ENCODE assay signal across 15 cellular contexts in the genomic region with DNA sequence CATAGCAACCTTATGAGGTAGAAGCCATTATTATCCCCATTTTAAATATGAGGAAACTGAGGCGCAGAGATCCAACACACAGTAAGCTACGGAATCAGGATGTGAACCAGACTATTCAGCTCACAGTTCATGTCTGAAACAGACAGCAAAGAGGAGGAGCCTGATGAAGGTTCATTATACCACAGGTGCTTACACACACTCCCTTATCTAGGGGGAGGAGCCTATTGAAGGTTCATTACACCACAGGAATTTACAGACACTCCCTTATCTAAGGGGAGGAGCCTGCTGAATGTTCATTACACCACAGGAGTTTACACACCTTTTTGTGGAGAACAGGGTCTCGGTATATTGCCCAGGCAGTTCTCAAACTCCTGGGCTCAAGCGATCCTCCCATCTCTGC. TPM values are rescaled to one million over a fixed set of nuclear protein-coding genes. Genes with fewer than 3 reads are reported as not detected.
DNase-seq lines count a peak whose midpoint lies in the region; FAIRE-seq and TF ChIP-seq lines count a peak whose summit lies in the region.
"Had no signal": no experiment of that assay in that cellular context is flagged by ENCODE, and none has a peak within 500 bp of the region (broad histone marks: within the 10 kb centered on the region; RNA-seq: fewer than 3 reads in every experiment).

No MANE protein-coding gene starts in this region.

- TF ChIP-seq CTCF in MCF 10A (IDR thresholded peaks at IDR 0.05; ENCODE audit: unreplicated experiment), result no peak
- no peak for TF ChIP-seq CTCF in breast epithelium (IDR thresholded peaks at IDR 0.05)
- no peak for TF ChIP-seq CTCF in fibroblast of mammary gland (conservative IDR thresholded peaks at IDR 0.05; ENCODE audit: control insufficient read depth, insufficient read depth, low read depth, low read length)
- TF ChIP-seq CTCF in D721Med (IDR thresholded peaks at IDR 0.05; ENCODE audit: insufficient read depth, missing control alignments), result no peak

- no TSS peak for BruUV-seq in MCF 10A (replicated peaks; lab: Mats Ljungman, UMichigan)

- POLR2A ChIA-PET in MCF 10A (lab: Yijun Ruan, JAX), result interaction anchor here (0.7 kb wide), 1 partner anchor 10 kb away, joined by 3 read pairs; no protein-coding TSS in a partner anchor

- H3K27ac Mint-ChIP-seq in MCF 10A (ENCODE audit: low read depth, unreplicated experiment), result no peak overlapping the region
- H3K27ac Mint-ChIP-seq: activated CD4-positive, alpha-beta T cell treated with anti-CD3 and anti-CD28 coated beads, Interleukin-2, amount 10 ng/mL, durations not matched to agents 7 days and 5 days had no signal

- CTCF ChIA-PET in MCF 10A (lab: Yijun Ruan, JAX), result interaction anchor here (0.8 kb wide), 1 partner anchor 22 kb away, joined by 4 read pairs; the partner anchor contains the start of gene C16orf95

- no peaks in the 10 kb centered on the region for H3K9me3 ChIP-seq in breast epithelium
- H3K9me3 ChIP-seq: adrenal gland had no signal

- H3K4me1 Mint-ChIP-seq in MCF 10A (ENCODE audit: insufficient read depth, unreplicated experiment), result no peaks in the 10 kb centered on the region

- H3K27me3 Mint-ChIP-seq in MCF 10A (ENCODE audit: insufficient read depth, unreplicated experiment), result no peaks in the 10 kb centered on the region
- H3K27me3 Mint-ChIP-seq: activated CD4-positive, alpha-beta T cell treated with anti-CD3 and anti-CD28 coated beads, Interleukin-2, amount 10 ng/mL, durations not matched to agents 7 days and 5 days had no signal

- TF ChIP-seq POLR2A in breast epithelium (IDR thresholded peaks at IDR 0.05), result no peak

- peak; percentile 50 for DNase-seq in MCF 10A (ENCODE audit: unreplicated experiment)
- no peak for DNase-seq in breast epithelium (ENCODE audit: low spot score in 2 of 2)
- peak; percentile 1 for DNase-seq in NCI-H82 treated with DMSO at 0.1 percent for 48 hours (lab: John Stamatoyannopoulos, UW; ENCODE audit: unreplicated experiment)
- DNase-seq in fibroblast of mammary gland (ENCODE audit: low read depth), result peak; percentile 8
- DNase-seq in D721Med (ENCODE audit: insufficient read length, low spot score), result no peak
- DNase-seq in frontal cortex (ENCODE audit: low spot score in 2 of 2), result no peak
- no peak for DNase-seq in activated CD4-positive, alpha-beta T cell treated with anti-CD3 and anti-CD28 coated beads for 4 hours
- DNase-seq in islet precursor cell, result no peak
- DNase-seq: activated CD4-positive, alpha-beta T cell treated with anti-CD3 and anti-CD28 coated beads, Interleukin-2, amount 10 ng/mL, durations not matched to agents 7 days and 5 days; adrenal gland; C1 segment of cervical spinal cord; NCI-H187 treated with DMSO at 0.1 percent for 48 hours; Right ventricle myocardium superior; stimulated activated CD4-positive, alpha-beta T cell treated with anti-CD3 and anti-CD28 coated beads, Interleukin-15, amount 100 ng/mL, for 24 hours; stimulated activated naive CD4-positive, alpha-beta T cell had no signal

- no peak overlapping the region for H3K4me3 Mint-ChIP-seq in MCF 10A (ENCODE audit: unreplicated experiment)
- H3K4me3 Mint-ChIP-seq: activated CD4-positive, alpha-beta T cell treated with anti-CD3 and anti-CD28 coated beads, Interleukin-2, amount 10 ng/mL, durations not matched to agents 7 days and 5 days had no signal

- peaks cover 9% of the 10 kb centered on the region for H3K9me3 Mint-ChIP-seq in MCF 10A (ENCODE audit: unreplicated experiment)

- no peak for FAIRE-seq in D721Med (lab: Jason Lieb, UNC)
- FAIRE-seq in frontal cortex (lab: Jason Lieb, UNC), result no peak

- no peak overlapping the region for H3K27ac ChIP-seq in breast epithelium
- H3K27ac ChIP-seq: adrenal gland had no signal

- no peaks in the 10 kb centered on the region for H3K4me1 ChIP-seq in breast epithelium
- H3K4me1 ChIP-seq: adrenal gland had no signal

- H3K4me3 ChIP-seq in breast epithelium, result no peak overlapping the region
- H3K4me3 ChIP-seq in fibroblast of mammary gland (ENCODE audit: control insufficient read depth, low read depth, low read length), result no peak overlapping the region
- H3K4me3 ChIP-seq: adrenal gland had no signal

- intact Hi-C loops in MCF 10A (cut with micrococcal nuclease), result no loop called here
- intact Hi-C loops in breast epithelium (cut with DNase I; ENCODE audit: low total_unique reads), result no loop called here

- no peaks in the 10 kb centered on the region for H3K36me3 ChIP-seq in breast epithelium
- H3K36me3 ChIP-seq: adrenal gland had no signal

- no peaks in the 10 kb centered on the region for H3K27me3 ChIP-seq in breast epithelium
- H3K27me3 ChIP-seq: adrenal gland had no signal

- H3K36me3 Mint-ChIP-seq in MCF 10A (ENCODE audit: insufficient read depth, unreplicated experiment), result no peaks in the 10 kb centered on the region

RNA-seq across cellular contexts. Expression of gene C16orf95, which starts 21.9 kb away (rescaled TPM):
- total RNA-seq in MCF 10A (2022) (5.7 and 5.8 TPM in 2 replicates), breast epithelium (1 to 10 TPM in 2 of 3 donors, not detected in 1; 2.0 to 3.8 TPM), frontal cortex (2.4 TPM)

Comparison
In these comparisons a context has a peak if more than half of its experiments do, and no peak if none do; other contexts are left out.
1. DNase-seq: peak in MCF 10A (single experiment), NCI-H82 treated with DMSO at 0.1 percent for 48 hours (single experiment) and fibroblast of mammary gland (single experiment); none in breast epithelium (0 of 2), D721Med (single experiment), frontal cortex (0 of 2), activated CD4-positive, alpha-beta T cell treated with anti-CD3 and anti-CD28 coated beads for 4 hours (0 of 2) and islet precursor cell (single experiment).